15 cellular contexts compared by ENCODE assay signal in the genomic region with DNA sequence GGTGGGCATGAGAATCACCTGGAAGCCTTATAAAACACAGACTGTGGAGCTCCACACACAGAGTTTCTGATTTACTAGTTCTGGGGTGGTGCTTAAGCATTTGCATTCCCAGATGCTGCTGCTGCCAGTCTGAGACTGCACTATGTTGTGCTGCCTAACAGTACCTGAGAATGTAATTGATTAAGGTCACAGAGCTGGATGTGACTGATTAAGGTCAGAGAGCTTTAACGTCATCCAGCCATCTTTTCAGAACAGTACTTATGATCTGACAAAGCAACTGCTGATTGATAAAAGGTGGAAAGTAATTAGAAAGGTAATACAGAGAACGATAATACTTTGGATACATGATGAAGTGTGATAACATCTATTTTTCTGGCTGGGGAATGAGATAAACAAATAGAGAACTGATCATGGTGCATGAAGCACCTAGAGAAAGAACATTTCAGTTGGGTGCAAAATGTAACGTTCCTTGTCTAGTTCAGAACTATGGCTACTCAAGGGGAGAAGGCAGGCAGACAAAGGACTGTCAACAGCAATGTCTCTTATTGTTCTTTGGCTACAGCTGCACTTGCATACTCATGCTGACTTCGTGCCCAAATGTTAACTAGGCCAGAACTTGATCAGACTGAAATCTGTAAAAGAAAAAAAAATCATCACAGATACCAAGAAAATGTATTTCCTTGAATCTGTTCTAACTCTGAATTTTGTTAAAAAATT.
"Had no signal": no experiment of that assay in that cellular context is flagged by ENCODE, and none has a peak within 500 bp of the region (broad histone marks: within the 10 kb centered on the region; RNA-seq: fewer than 3 reads in every experiment).

No MANE protein-coding gene starts in this region.

- H3K9me3 ChIP-seq: breast epithelium, mucosa of descending colon, tibial nerve had no signal

- H3K4me3 ChIP-seq: breast epithelium, coronary artery, mucosa of descending colon, tibial nerve had no signal

- H3K4me1 ChIP-seq: breast epithelium had no signal

- DNase-seq: activated CD4-positive, alpha-beta T cell treated with anti-CD3 and anti-CD28 coated beads, Interleukin-2, amount 10 ng/mL, durations not matched to agents 24 days and 14 days; activated CD8-positive, alpha-beta T cell treated with anti-CD3 and anti-CD28 coated beads for 36 hours; activated effector memory CD4-positive, alpha-beta T cell treated with anti-CD3 and anti-CD28 coated beads, Interleukin-2, amount 50 U/mL, for 16 hours; activated T-cell treated with anti-CD3 and anti-CD28 coated beads, Interleukin-2, amount 50 U/mL, for 4 hours; mesenchymal stem cell; mucosa of descending colon; naive thymus-derived CD8-positive, alpha-beta T cell; posterior cingulate gyrus; stimulated activated CD4-positive, alpha-beta T cell treated with anti-CD3 and anti-CD28 coated beads, Interleukin-12 subunit alpha, Interleukin-12 subunit beta, amount 100 ng/mL, for 4 hours; stimulated activated CD4-positive, alpha-beta T cell treated with anti-CD3 and anti-CD28 coated beads, Interleukin-1b, Interleukin-23, amount 100 ng/mL, for 48 hours; stimulated activated naive CD8-positive, alpha-beta T cell treated with anti-CD3 and anti-CD28 coated beads, Interleukin-15, Interleukin-2, amounts not matched to agents 100 U/mL and 50 U/mL, for 24 hours; T1000 had no signal

- H3K36me3 ChIP-seq: breast epithelium, tibial nerve had no signal

- H3K27ac ChIP-seq: breast epithelium, coronary artery, tibial nerve had no signal

- H3K27me3 ChIP-seq: breast epithelium, tibial nerve had no signal
